In the genomic region with DNA sequence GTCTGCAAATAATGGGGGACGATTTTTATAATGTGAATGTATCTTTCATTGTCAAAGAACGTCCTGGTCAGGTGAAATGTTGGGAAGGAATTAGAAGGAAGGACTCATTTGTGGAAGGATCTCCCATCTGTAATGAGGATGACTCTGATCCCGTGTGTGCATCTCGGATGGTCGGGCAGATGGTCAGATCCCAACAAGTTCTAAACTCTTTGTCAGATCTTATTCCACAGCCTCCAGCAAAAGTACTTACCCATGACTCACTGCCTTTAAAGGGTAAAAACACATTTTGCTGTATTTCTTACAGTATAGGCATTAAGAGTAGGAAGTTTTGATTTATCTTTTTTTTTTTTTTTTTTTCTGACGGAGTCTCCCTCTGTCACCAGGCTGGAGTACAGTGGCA, we compare ENCODE assay signal across 1 cellular context.
A peak's percentile ranks its signal among the peaks of the same experiment; 100 is the strongest.
TF ChIP-seq lines count a peak whose summit lies in the region.

No MANE protein-coding gene starts in this region.

TF ChIP-seq in IMR-90, 13 proteins besides CTCF, POLR2A, EP300 and RAD21:
- TF ChIP-seq BHLHE40 (IDR thresholded peaks at IDR 0.05; ENCODE audit: low read depth, low read length) (0 out of 2 replicates have a peak, but pooled peaks have one; percentile 13), MAFK (IDR thresholded peaks at IDR 0.05; ENCODE audit: low read depth, low read length) (no peak)
- TF ChIP-seq, protein P1, sequence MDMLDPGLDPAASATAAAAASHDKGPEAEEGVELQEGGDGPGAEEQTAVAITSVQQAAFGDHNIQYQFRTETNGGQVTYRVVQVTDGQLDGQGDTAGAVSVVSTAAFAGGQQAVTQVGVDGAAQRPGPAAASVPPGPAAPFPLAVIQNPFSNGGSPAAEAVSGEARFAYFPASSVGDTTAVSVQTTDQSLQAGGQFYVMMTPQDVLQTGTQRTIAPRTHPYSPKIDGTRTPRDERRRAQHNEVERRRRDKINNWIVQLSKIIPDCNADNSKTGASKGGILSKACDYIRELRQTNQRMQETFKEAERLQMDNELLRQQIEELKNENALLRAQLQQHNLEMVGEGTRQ (IDR thresholded peaks at IDR 0.05; ENCODE audit: low read depth, low read length), result no peak
